ENCODE assay signal across 17 cellular contexts in the genomic region with DNA sequence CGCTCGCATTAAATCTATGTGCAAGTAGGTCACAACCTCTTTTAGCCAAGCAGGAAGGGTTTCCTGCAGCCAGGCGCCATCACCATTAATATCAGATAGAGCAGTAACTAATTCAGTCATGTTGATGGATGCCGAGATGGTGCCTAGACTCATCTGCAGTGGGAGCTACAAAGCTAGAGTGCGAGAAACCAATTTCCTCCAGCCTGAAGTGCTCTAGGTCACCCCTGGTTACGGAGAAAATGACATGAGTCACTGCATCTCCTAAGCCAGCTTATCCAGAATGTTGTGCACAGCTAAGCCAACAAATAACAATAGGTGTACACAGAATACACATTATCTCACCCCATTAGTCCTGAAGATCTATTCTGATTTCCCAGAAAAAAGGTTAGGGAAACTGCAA. TPM values are rescaled to one million over a fixed set of nuclear protein-coding genes. Genes with fewer than 3 reads are reported as not detected.
DNase-seq lines count a peak whose midpoint lies in the region; ATAC-seq and TF ChIP-seq lines count a peak whose summit lies in the region.
"Had no signal": no experiment of that assay in that cellular context is flagged by ENCODE, and none has a peak within 500 bp of the region (broad histone marks: within the 10 kb centered on the region; RNA-seq: fewer than 3 reads in every experiment).

No MANE protein-coding gene starts in this region.

- peak; percentile 92 for DNase-seq in DMS153 treated with DMSO at 0.1 percent for 48 hours (lab: John Stamatoyannopoulos, UW; ENCODE audit: unreplicated experiment)
- DNase-seq in NCI-H1092 treated with DMSO at 0.1 percent for 48 hours (lab: John Stamatoyannopoulos, UW), result peak; percentile 54
- peak; percentile 29 for DNase-seq in NCI-H748 treated with DMSO at 0.1 percent for 48 hours (lab: John Stamatoyannopoulos, UW)
- DNase-seq in esophagus squamous epithelium (lab: John Stamatoyannopoulos, UW), result no peak
- DNase-seq in erythroblast (lab: John Stamatoyannopoulos, UW), result no peak
- DNase-seq: activated CD4-positive, alpha-beta memory T cell treated with anti-CD3 and anti-CD28 coated beads, Interleukin-2, amount 10 ng/mL, durations not matched to agents 7 days and 5 days; CD4-positive, CD25-positive, alpha-beta regulatory T cell; cerebellar nuclear complex; KBM-7; mesenchymal stem cell; NCI-H1694 treated with DMSO at 0.1 percent for 48 hours; occipital lobe; OCI-M1 had no signal

- no peaks in the 10 kb centered on the region for H3K4me1 ChIP-seq in mesodermal cell (ENCODE audit: control insufficient read depth, insufficient read depth, low read length, poor library complexity, severe bottlenecking)
- H3K4me1 ChIP-seq in esophagus squamous epithelium, result peaks cover 0 to 27% (median 8%) of the 10 kb centered on the region in 3 donors

- WGBS in mesodermal cell (ENCODE audit: insufficient coverage in 2 of 2), 2 experiments, result 35 to 80% methylated on average over 2 to 3 of the region's 6 CpGs
- 60 to 78% methylated on average over 5 to 6 of the region's 6 CpGs for WGBS in esophagus squamous epithelium, 2 donors

- H3K27ac ChIP-seq in mesodermal cell (ENCODE audit: low read depth, low read length, severe bottlenecking) (peak overlapping the region; percentile 50), esophagus squamous epithelium (no peak overlapping the region)
- H3K27ac ChIP-seq: skin epidermis had no signal

- H3K27me3 ChIP-seq in esophagus squamous epithelium, result peaks cover 0 to 6% (median 0%) of the 10 kb centered on the region in 4 donors

- intact Hi-C loops in esophagus squamous epithelium (cut with DNase I), result no loop called here

- H3K36me3 ChIP-seq in mesodermal cell (ENCODE audit: control insufficient read depth, insufficient read depth, low read length), result no peaks in the 10 kb centered on the region
- H3K36me3 ChIP-seq in esophagus squamous epithelium, result no peaks in the 10 kb centered on the region

- TF ChIP-seq POLR2A in esophagus squamous epithelium (IDR thresholded peaks at IDR 0.05) (no peak), erythroblast (IDR thresholded peaks at IDR 0.05; ENCODE audit: low read length) (no peak)

- H3K9me3 ChIP-seq in mesodermal cell (ENCODE audit: control insufficient read depth, low read length) (no peaks in the 10 kb centered on the region), esophagus squamous epithelium (no peaks in the 10 kb centered on the region)

- ATAC-seq in HG03196 (IDR thresholded peaks at IDR 0.05; ENCODE audit: unreplicated experiment), result no peak
- ATAC-seq: HCT116 had no signal

- TF ChIP-seq CTCF in esophagus squamous epithelium (IDR thresholded peaks at IDR 0.05), result no peak

- H3K4me3 ChIP-seq in mesodermal cell (ENCODE audit: extremely low read depth, insufficient read depth, low read length, poor library complexity, severe bottlenecking) (no peak overlapping the region), esophagus squamous epithelium (no peak overlapping the region)
- H3K4me3 ChIP-seq: skin epidermis had no signal

RNA-seq across cellular contexts. Expression of a gene that starts 36.0 kb away (rescaled TPM):
- polyA plus RNA-seq in mesodermal cell (2013, experiment 1 of 2), result not detected
- polyA plus RNA-seq in mesodermal cell (2013, experiment 2 of 2), result not detected
- total RNA-seq in esophagus squamous epithelium, result not detected
- total RNA-seq: activated CD4-positive, alpha-beta memory T cell treated with anti-CD3 and anti-CD28 coated beads, Interleukin-2, amount 10 ng/mL, durations not matched to agents 7 days and 5 days; CD4-positive, CD25-positive, alpha-beta regulatory T cell; occipital lobe had no signal
- polyA plus RNA-seq: CD4-positive, CD25-positive, alpha-beta regulatory T cell had no signal

RNA-seq across cellular contexts. Expression of a gene that starts 37.1 kb away (rescaled TPM):
- 38.0 TPM for polyA plus RNA-seq in mesodermal cell (2013, experiment 1 of 2)
- 31.6 TPM for polyA plus RNA-seq in mesodermal cell (2013, experiment 2 of 2)
- 10 to 100 TPM in 3 of 4 donors, 1 to 10 TPM in 1; 6.8 to 23.1 (median 17.2) TPM for total RNA-seq in esophagus squamous epithelium

Comparison
In these comparisons a context has a peak if more than half of its experiments do, and no peak if none do; other contexts are left out.
1. DNase-seq: peak in DMS153 treated with DMSO at 0.1 percent for 48 hours (single experiment), NCI-H1092 treated with DMSO at 0.1 percent for 48 hours (single experiment) and NCI-H748 treated with DMSO at 0.1 percent for 48 hours (single experiment); none in esophagus squamous epithelium (single experiment) and erythroblast (0 of 2).